Comparison of ENCODE assay signal across 9 cellular contexts in the genomic region with DNA sequence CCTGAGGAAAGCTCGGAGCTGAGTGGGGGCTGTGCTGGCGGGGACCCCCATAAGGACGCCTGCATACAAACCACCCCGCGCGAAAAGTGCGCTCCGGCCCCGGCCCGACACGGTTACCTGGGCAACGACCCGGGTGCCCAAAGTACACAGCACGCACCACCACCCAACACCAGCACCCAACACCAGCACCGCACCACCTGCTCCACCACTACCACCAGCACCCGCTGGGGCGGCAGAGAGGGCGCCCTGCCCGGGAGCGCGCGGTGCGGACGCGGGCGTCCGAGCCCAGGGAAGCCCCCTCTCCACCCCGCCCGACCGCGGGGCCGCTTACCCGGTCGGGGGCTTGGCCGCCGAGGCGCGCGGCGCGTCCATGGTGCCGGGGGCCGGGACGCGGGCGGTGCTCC. TPM values are rescaled to one million over a fixed set of nuclear protein-coding genes. Genes with fewer than 3 reads are reported as not detected.
A peak's percentile ranks its signal among the peaks of the same experiment; 100 is the strongest.
DNase-seq lines count a peak whose midpoint lies in the region; ATAC-seq and TF ChIP-seq lines count a peak whose summit lies in the region.
"Had no signal": no experiment of that assay in that cellular context is flagged by ENCODE, and none has a peak within 500 bp of the region (broad histone marks: within the 10 kb centered on the region; RNA-seq: fewer than 3 reads in every experiment).

No MANE protein-coding gene starts in this region.

- POLR2A ChIA-PET in naive thymus-derived CD8-positive, alpha-beta T cell (lab: Charles Lee), result no interaction called here

- intact Hi-C loops in lower lobe of right lung (cut with DNase I), result no loop called here

- under 1% methylated on average over 46 of the region's 46 CpGs for WGBS in urinary bladder

- no peaks in the 10 kb centered on the region for H3K9me3 Mint-ChIP-seq in activated T-cell treated with anti-CD3 and anti-CD28 coated beads, Interleukin-2, amount 50 U/mL, for 72 hours
- H3K9me3 Mint-ChIP-seq in naive thymus-derived CD8-positive, alpha-beta T cell, result no peaks in the 10 kb centered on the region
- H3K9me3 Mint-ChIP-seq: T-helper 1 cell treated with Interleukin-12 subunit alpha and Interleukin-12 subunit beta and Interleukin-4 antibody, amounts not matched to agents 30 μg/mL and 1 μg/mL, for 36 hours had no signal

- peaks cover 8% of the 10 kb centered on the region for H3K4me1 ChIP-seq in lower lobe of right lung
- H3K4me1 ChIP-seq in urinary bladder (ENCODE audit: insufficient read depth), result no peaks in the 10 kb centered on the region

- H3K27ac ChIP-seq in brain microvascular endothelial cell (no peak overlapping the region), lower lobe of right lung (peak overlapping the region; percentile 88), urinary bladder (ENCODE audit: low read depth) (no peak overlapping the region)

- H3K36me3 ChIP-seq in brain microvascular endothelial cell (replicated peaks), result no peaks in the 10 kb centered on the region
- no peaks in the 10 kb centered on the region for H3K36me3 ChIP-seq in lower lobe of right lung
- H3K36me3 ChIP-seq in urinary bladder (ENCODE audit: insufficient read depth), result no peaks in the 10 kb centered on the region

- TF ChIP-seq CTCF in brain microvascular endothelial cell (IDR thresholded peaks at IDR 0.05; ENCODE audit: low read depth, low read length, missing control alignments), result no peak
- peak; percentile 13 for TF ChIP-seq CTCF in lower lobe of right lung (IDR thresholded peaks at IDR 0.05)

- no peak overlapping the region for H3K27ac Mint-ChIP-seq in activated T-cell treated with anti-CD3 and anti-CD28 coated beads, Interleukin-2, amount 50 U/mL, for 72 hours
- no peak overlapping the region for H3K27ac Mint-ChIP-seq in naive thymus-derived CD8-positive, alpha-beta T cell
- H3K27ac Mint-ChIP-seq: T-helper 1 cell treated with Interleukin-12 subunit alpha and Interleukin-12 subunit beta and Interleukin-4 antibody, amounts not matched to agents 30 μg/mL and 1 μg/mL, for 36 hours had no signal

- H3K27me3 Mint-ChIP-seq in activated T-cell treated with anti-CD3 and anti-CD28 coated beads, Interleukin-2, amount 50 U/mL, for 72 hours (ENCODE audit: low read depth), result peaks cover 42% of the 10 kb centered on the region
- peaks cover 10 to 61% (median 43%) of the 10 kb centered on the region in 5 donors for H3K27me3 Mint-ChIP-seq in naive thymus-derived CD8-positive, alpha-beta T cell

- in situ Hi-C loops in brain microvascular endothelial cell (cut with HindIII; ENCODE audit: low pct_ligation_motif_present, low sequenced_read_pairs), result no loop called here

- H3K4me3 ChIP-seq in brain microvascular endothelial cell (ENCODE audit: low read depth, low read length) (peak overlapping the region; percentile 39), lower lobe of right lung (peak overlapping the region; percentile 66), urinary bladder (ENCODE audit: low read depth, low read length) (peak overlapping the region; percentile 64)

- H3K27me3 ChIP-seq in brain microvascular endothelial cell (replicated peaks) (peaks cover 26% of the 10 kb centered on the region), lower lobe of right lung (ENCODE audit: low read depth) (peaks cover 29% of the 10 kb centered on the region)

- no peaks in the 10 kb centered on the region for H3K9me3 ChIP-seq in lower lobe of right lung

- H3K4me1 Mint-ChIP-seq in activated T-cell treated with anti-CD3 and anti-CD28 coated beads, Interleukin-2, amount 50 U/mL, for 72 hours (ENCODE audit: low read depth), result peaks cover 5% of the 10 kb centered on the region
- peaks cover 0 to 15% (median 6%) of the 10 kb centered on the region in 4 donors for H3K4me1 Mint-ChIP-seq in naive thymus-derived CD8-positive, alpha-beta T cell

- DNase-seq in activated T-cell treated with anti-CD3 and anti-CD28 coated beads, Interleukin-2, amount 50 U/mL, for 72 hours, result peak in 1 of 2 donors; percentile 16
- DNase-seq in activated T-cell treated with anti-CD3 and anti-CD28 coated beads for 4 hours (no peak), brain microvascular endothelial cell (no peak), lower lobe of right lung (peak; percentile 71), GM19240 (ENCODE audit: insufficient read length, low spot score) (no peak)
- no peak for DNase-seq in stimulated activated CD4-positive, alpha-beta T cell treated with anti-CD3 and anti-CD28 coated beads, Interleukin-2, amount 100 ng/mL, for 48 hours
- no peak for DNase-seq in naive thymus-derived CD8-positive, alpha-beta T cell

- peaks cover 0 to 2% of the 10 kb centered on the region in 2 donors for H3K36me3 Mint-ChIP-seq in activated T-cell treated with anti-CD3 and anti-CD28 coated beads, Interleukin-2, amount 50 U/mL, for 72 hours (ENCODE audit: insufficient read depth in 2 of 2)
- H3K36me3 Mint-ChIP-seq in naive thymus-derived CD8-positive, alpha-beta T cell, result peaks cover 0 to 3% (median 0%) of the 10 kb centered on the region in 3 donors

- peak overlapping the region; percentile 70 to 75 for H3K4me3 Mint-ChIP-seq in activated T-cell treated with anti-CD3 and anti-CD28 coated beads, Interleukin-2, amount 50 U/mL, for 72 hours
- H3K4me3 Mint-ChIP-seq in naive thymus-derived CD8-positive, alpha-beta T cell, result peak overlapping the region in 4 of 10 donors; percentile 25 to 57 (median 52)
- H3K4me3 Mint-ChIP-seq: T-helper 1 cell treated with Interleukin-12 subunit alpha and Interleukin-12 subunit beta and Interleukin-4 antibody, amounts not matched to agents 30 μg/mL and 1 μg/mL, for 36 hours had no signal

- peak; percentile 60 to 61 for ATAC-seq in activated T-cell treated with anti-CD3 and anti-CD28 coated beads, Interleukin-2, amount 50 U/mL, for 72 hours (replicated peaks in 1 of 2)
- ATAC-seq in lower lobe of right lung, result peak; percentile 73 to 86
- no peak for ATAC-seq in naive thymus-derived CD8-positive, alpha-beta T cell

RNA-seq across cellular contexts. Expression of gene COBL, which starts 0.3 kb away (rescaled TPM):
- total RNA-seq in activated T-cell treated with anti-CD3 and anti-CD28 coated beads, Interleukin-2, amount 50 U/mL, for 72 hours, result not detected
- total RNA-seq in lower lobe of right lung, result 27.9 TPM
- 3.3 TPM for total RNA-seq in urinary bladder
- 1.6 TPM for polyA plus RNA-seq in urinary bladder
- total RNA-seq in naive thymus-derived CD8-positive, alpha-beta T cell, result not detected
- polyA plus RNA-seq in naive thymus-derived CD8-positive, alpha-beta T cell, result not detected

Comparison
In these comparisons a context has a peak if more than half of its experiments do, and no peak if none do; other contexts are left out.
1. ATAC-seq: peak in activated T-cell treated with anti-CD3 and anti-CD28 coated beads, Interleukin-2, amount 50 U/mL, for 72 hours (2 of 2) and lower lobe of right lung (2 of 2); none in naive thymus-derived CD8-positive, alpha-beta T cell (0 of 2).
2. Peak in every context shown above with its lines, with median percentiles within 50 percentile points of each other: H3K4me3 ChIP-seq.